Comparison of ENCODE assay signal across 10 cellular contexts in the genomic region with DNA sequence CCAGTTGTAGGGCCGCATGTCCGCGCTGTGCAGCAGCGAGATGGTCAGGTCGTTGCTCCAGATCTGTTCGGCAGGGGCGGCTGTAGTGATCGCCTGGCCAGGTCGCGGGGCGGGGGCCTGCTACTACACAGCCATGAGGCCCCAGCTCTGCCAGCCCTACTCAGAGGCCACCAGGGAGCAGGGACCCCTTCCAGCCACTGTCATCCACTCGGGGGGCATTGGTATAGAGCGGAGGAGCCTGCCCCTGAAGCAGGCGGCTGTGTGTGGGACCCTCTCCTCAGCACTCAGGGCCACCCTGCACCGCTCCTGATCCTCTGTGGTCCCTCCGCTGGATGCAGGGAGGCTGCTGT. TPM values are rescaled to one million over a fixed set of nuclear protein-coding genes. Genes with fewer than 3 reads are reported as not detected.
DNase-seq lines count a peak whose midpoint lies in the region; ATAC-seq and TF ChIP-seq lines count a peak whose summit lies in the region.
"Had no signal": no experiment of that assay in that cellular context is flagged by ENCODE, and none has a peak within 500 bp of the region (broad histone marks: within the 10 kb centered on the region; RNA-seq: fewer than 3 reads in every experiment).

No MANE protein-coding gene starts in this region.

- no peak for ATAC-seq in activated CD4-positive, alpha-beta T cell treated with anti-CD3 and anti-CD28 coated beads for 36 hours
- no peak for ATAC-seq in activated CD8-positive, alpha-beta T cell treated with anti-CD3 and anti-CD28 coated beads, Interleukin-2, amount 10 ng/mL, durations not matched to agents 7 days and 5 days
- ATAC-seq in GM18907 (IDR thresholded peaks at IDR 0.05; ENCODE audit: unreplicated experiment), result no peak

- TF ChIP-seq CTCF in stomach (IDR thresholded peaks at IDR 0.05) (no peak), thyroid gland (IDR thresholded peaks at IDR 0.05) (no peak)

- no peak for TF ChIP-seq POLR2A in stomach (IDR thresholded peaks at IDR 0.05)
- TF ChIP-seq POLR2A in thyroid gland (IDR thresholded peaks at IDR 0.05), result no peak

- H3K4me3 ChIP-seq in stomach (peak overlapping the region; percentile 84 to 99 (median 91)), thyroid gland (replicated peaks in 1 of 3) (peak overlapping the region in 1 of 3 donors; percentile 94)

- H3K27me3 Mint-ChIP-seq in activated CD4-positive, alpha-beta T cell treated with anti-CD3 and anti-CD28 coated beads for 36 hours, result no peaks in the 10 kb centered on the region
- H3K27me3 Mint-ChIP-seq in activated CD8-positive, alpha-beta T cell treated with anti-CD3 and anti-CD28 coated beads, Interleukin-2, amount 10 ng/mL, durations not matched to agents 7 days and 5 days (ENCODE audit: low read depth), result no peaks in the 10 kb centered on the region
- peaks cover 8 to 12% (median 8%) of the 10 kb centered on the region in 3 donors for H3K27me3 Mint-ChIP-seq in immature natural killer cell (ENCODE audit: low read depth in 3 of 3)

- H3K27ac Mint-ChIP-seq in activated CD4-positive, alpha-beta T cell treated with anti-CD3 and anti-CD28 coated beads for 36 hours, result no peak overlapping the region
- no peak overlapping the region for H3K27ac Mint-ChIP-seq in activated CD8-positive, alpha-beta T cell treated with anti-CD3 and anti-CD28 coated beads, Interleukin-2, amount 10 ng/mL, durations not matched to agents 7 days and 5 days
- H3K27ac Mint-ChIP-seq in immature natural killer cell, result no peak overlapping the region

- H3K4me1 ChIP-seq in stomach (peaks cover 27 to 40% (median 39%) of the 10 kb centered on the region in 4 donors), thyroid gland (peaks cover 27 to 41% of the 10 kb centered on the region in 2 donors)

- peaks cover 35 to 47% (median 45%) of the 10 kb centered on the region in 4 donors for H3K36me3 ChIP-seq in stomach
- peaks cover 34 to 36% of the 10 kb centered on the region in 2 donors for H3K36me3 ChIP-seq in thyroid gland

- intact Hi-C loops in activated CD4-positive, alpha-beta T cell treated with anti-CD3 and anti-CD28 coated beads for 36 hours (cut with DNase I, micrococcal nuclease), result loop anchor here in 1 of 2 experiments (5.0 kb wide), 2 partner anchors 41 to 96 kb away; partner anchors contain the start of gene PHPT1
- intact Hi-C loops in stomach (cut with DNase I; ENCODE audit: low total_unique reads) (loop anchor here (10.0 kb wide), 1 partner anchor 88 kb away; the partner anchor contains the start of gene MAMDC4), thyroid gland (cut with DNase I) (loop anchor here (5.0 kb wide), 2 partner anchors 56 to 96 kb away; partner anchors contain the start of genes PHPT1 and TRAF2)

- peak overlapping the region in 1 of 5 donors; percentile 96 for H3K27ac ChIP-seq in stomach
- H3K27ac ChIP-seq in thyroid gland, result peak overlapping the region in 1 of 3 donors; percentile 80

- no peaks in the 10 kb centered on the region for H3K9me3 Mint-ChIP-seq in activated CD4-positive, alpha-beta T cell treated with anti-CD3 and anti-CD28 coated beads for 36 hours (ENCODE audit: low read depth)
- no peaks in the 10 kb centered on the region for H3K9me3 Mint-ChIP-seq in activated CD8-positive, alpha-beta T cell treated with anti-CD3 and anti-CD28 coated beads, Interleukin-2, amount 10 ng/mL, durations not matched to agents 7 days and 5 days (ENCODE audit: insufficient read depth)
- H3K9me3 Mint-ChIP-seq in immature natural killer cell, result no peaks in the 10 kb centered on the region

- DNase-seq in activated CD4-positive, alpha-beta T cell treated with anti-CD3 and anti-CD28 coated beads for 36 hours, result no peak
- no peak for DNase-seq in activated CD4-positive, alpha-beta T cell treated with anti-CD3 and anti-CD28 coated beads, Interleukin-2, amount 50 U/mL, for 4 hours
- DNase-seq in activated CD8-positive, alpha-beta T cell treated with anti-CD3 and anti-CD28 coated beads, Interleukin-2, amount 10 ng/mL, durations not matched to agents 7 days and 5 days, result no peak
- no peak for DNase-seq in immature natural killer cell
- no peak for DNase-seq in stomach
- DNase-seq in thyroid gland, result no peak
- DNase-seq in NCI-H2171 treated with DMSO at 0.1 percent for 48 hours (lab: John Stamatoyannopoulos, UW), result no peak
- DNase-seq: anterior cingulate cortex, RPMI8226 had no signal

- peaks cover 27% of the 10 kb centered on the region for H3K36me3 Mint-ChIP-seq in activated CD4-positive, alpha-beta T cell treated with anti-CD3 and anti-CD28 coated beads for 36 hours (ENCODE audit: low read depth)
- peaks cover 26% of the 10 kb centered on the region for H3K36me3 Mint-ChIP-seq in activated CD8-positive, alpha-beta T cell treated with anti-CD3 and anti-CD28 coated beads, Interleukin-2, amount 10 ng/mL, durations not matched to agents 7 days and 5 days (ENCODE audit: low read depth)
- H3K36me3 Mint-ChIP-seq in immature natural killer cell, result peaks cover 0 to 5% (median 3%) of the 10 kb centered on the region in 3 donors

- H3K9me3 ChIP-seq in stomach (no peaks in the 10 kb centered on the region), thyroid gland (no peaks in the 10 kb centered on the region)

- POLR2A ChIA-PET in activated CD4-positive, alpha-beta T cell treated with anti-CD3 and anti-CD28 coated beads for 36 hours (lab: Charles Lee), result no interaction called here
- POLR2A ChIA-PET in activated CD8-positive, alpha-beta T cell treated with anti-CD3 and anti-CD28 coated beads, Interleukin-2, amount 10 ng/mL, durations not matched to agents 7 days and 5 days (lab: Charles Lee), result no interaction called here

- peaks cover 9% of the 10 kb centered on the region for H3K4me1 Mint-ChIP-seq in activated CD4-positive, alpha-beta T cell treated with anti-CD3 and anti-CD28 coated beads for 36 hours
- peaks cover 15% of the 10 kb centered on the region for H3K4me1 Mint-ChIP-seq in activated CD8-positive, alpha-beta T cell treated with anti-CD3 and anti-CD28 coated beads, Interleukin-2, amount 10 ng/mL, durations not matched to agents 7 days and 5 days (ENCODE audit: low read depth)
- peaks cover 10 to 21% of the 10 kb centered on the region in 2 donors for H3K4me1 Mint-ChIP-seq in immature natural killer cell

- CTCF ChIA-PET in activated CD4-positive, alpha-beta T cell treated with anti-CD3 and anti-CD28 coated beads for 36 hours (lab: Charles Lee), result interaction anchor here (0.6 to 1.2 kb wide), 3 partner anchors 12 to 216 kb away, joined by 3 to 4 read pairs (median 3); no protein-coding TSS in a partner anchor
- CTCF ChIA-PET in activated CD8-positive, alpha-beta T cell treated with anti-CD3 and anti-CD28 coated beads, Interleukin-2, amount 10 ng/mL, durations not matched to agents 7 days and 5 days (lab: Charles Lee), result no interaction called here

- no peak for TF ChIP-seq EP300 in stomach (IDR thresholded peaks at IDR 0.05)

- WGBS in stomach, 5 donors, result 82 to 93% (median 88%) methylated on average over 7 to 16 of the region's 16 CpGs
- 92 to 94% methylated on average over 8 to 14 of the region's 16 CpGs for WGBS in thyroid gland, 2 donors

- H3K4me3 Mint-ChIP-seq in activated CD4-positive, alpha-beta T cell treated with anti-CD3 and anti-CD28 coated beads for 36 hours, result peak overlapping the region; percentile 77
- peak overlapping the region; percentile 79 for H3K4me3 Mint-ChIP-seq in activated CD8-positive, alpha-beta T cell treated with anti-CD3 and anti-CD28 coated beads, Interleukin-2, amount 10 ng/mL, durations not matched to agents 7 days and 5 days
- H3K4me3 Mint-ChIP-seq in immature natural killer cell, result peak overlapping the region in 4 of 5 donors; percentile 42 to 84 (median 58)

- H3K27me3 ChIP-seq in stomach (no peaks in the 10 kb centered on the region), thyroid gland (no peaks in the 10 kb centered on the region)

RNA-seq across cellular contexts. Expression of gene FBXW5, which starts 1.7 kb away (rescaled TPM):
- 10 to 100 TPM; 54.4 to 66.4 TPM for total RNA-seq in activated CD4-positive, alpha-beta T cell treated with anti-CD3 and anti-CD28 coated beads for 36 hours
- total RNA-seq in activated CD8-positive, alpha-beta T cell treated with anti-CD3 and anti-CD28 coated beads, Interleukin-2, amount 10 ng/mL, durations not matched to agents 7 days and 5 days, result 100 to 1,000 TPM; 103 to 104 TPM
- 100 to 1,000 TPM; 120 to 211 (median 120) TPM for polyA plus RNA-seq in immature natural killer cell
- 100 to 1,000 TPM in 4 of 5 donors, 10 to 100 TPM in 1; 47.7 to 435 (median 174) TPM for total RNA-seq in stomach
- polyA plus RNA-seq in stomach, result 100 to 1,000 TPM in 2 of 3 donors, 10 to 100 TPM in 1; 91.0 to 109 (median 102) TPM
- 100 to 1,000 TPM; 138 to 282 (median 203) TPM for total RNA-seq in thyroid gland

RNA-seq across cellular contexts. Expression of gene C8G, which starts 2.2 kb away (rescaled TPM):
- total RNA-seq in activated CD4-positive, alpha-beta T cell treated with anti-CD3 and anti-CD28 coated beads for 36 hours, result under 1 TPM in 1 of 2 experiments, not detected in 1; 0.77 TPM
- 1 to 10 TPM; 1.4 to 1.5 TPM for total RNA-seq in activated CD8-positive, alpha-beta T cell treated with anti-CD3 and anti-CD28 coated beads, Interleukin-2, amount 10 ng/mL, durations not matched to agents 7 days and 5 days
- polyA plus RNA-seq in immature natural killer cell (1 to 10 TPM; 1.7 to 5.1 (median 2.1) TPM), stomach (1 to 10 TPM in 2 of 3 donors, not detected in 1; 2.3 to 5.5 TPM)
- total RNA-seq in stomach (not detected), thyroid gland (1 to 10 TPM in 1 of 4 donors, not detected in 3; 1.8 TPM)

RNA-seq across cellular contexts. Expression of gene LCN12, which starts 9.2 kb away (rescaled TPM):
- total RNA-seq in activated CD4-positive, alpha-beta T cell treated with anti-CD3 and anti-CD28 coated beads for 36 hours, result 1 to 10 TPM; 1.1 to 1.5 TPM
- 1 to 10 TPM; 1.0 to 1.7 TPM for total RNA-seq in activated CD8-positive, alpha-beta T cell treated with anti-CD3 and anti-CD28 coated beads, Interleukin-2, amount 10 ng/mL, durations not matched to agents 7 days and 5 days
- polyA plus RNA-seq in immature natural killer cell, result not detected
- total RNA-seq in stomach, result 1 to 10 TPM in 1 of 5 donors, under 1 TPM in 1, not detected in 3; 0.73 to 2.2 TPM
- 1 to 10 TPM; 2.3 to 6.3 (median 3.1) TPM for polyA plus RNA-seq in stomach
- total RNA-seq in thyroid gland, result 10 to 100 TPM; 24.3 to 85.0 (median 54.0) TPM

RNA-seq across cellular contexts. Expression of gene PTGDS, which starts 34.4 kb away (rescaled TPM):
- total RNA-seq in activated CD4-positive, alpha-beta T cell treated with anti-CD3 and anti-CD28 coated beads for 36 hours, result not detected
- total RNA-seq in activated CD8-positive, alpha-beta T cell treated with anti-CD3 and anti-CD28 coated beads, Interleukin-2, amount 10 ng/mL, durations not matched to agents 7 days and 5 days, result 1 to 10 TPM; 1.2 to 1.4 TPM
- polyA plus RNA-seq in immature natural killer cell (100 to 1,000 TPM in 2 of 3 donors, 10 to 100 TPM in 1; 93.2 to 201 (median 164) TPM), stomach (10 to 100 TPM; 18.6 to 64.4 (median 37.3) TPM)
- total RNA-seq in stomach (10 to 100 TPM in 4 of 5 donors, 1 to 10 TPM in 1; 2.3 to 34.9 (median 30.4) TPM), thyroid gland (10 to 100 TPM in 3 of 4 donors, 1 to 10 TPM in 1; 5.0 to 39.5 (median 33.9) TPM)

RNA-seq across cellular contexts. Expression of gene LCNL1, which starts 39.9 kb away (rescaled TPM):
- not detected for total RNA-seq in activated CD4-positive, alpha-beta T cell treated with anti-CD3 and anti-CD28 coated beads for 36 hours
- not detected for total RNA-seq in activated CD8-positive, alpha-beta T cell treated with anti-CD3 and anti-CD28 coated beads, Interleukin-2, amount 10 ng/mL, durations not matched to agents 7 days and 5 days
- polyA plus RNA-seq in immature natural killer cell, result not detected
- total RNA-seq in stomach, result not detected
- polyA plus RNA-seq in stomach, result under 1 TPM in 2 of 3 donors, not detected in 1; 0.19 to 0.25 TPM
- under 1 TPM in 1 of 4 donors, not detected in 3; 0.54 TPM for total RNA-seq in thyroid gland

Comparison
In these comparisons a context has a peak if more than half of its experiments do, and no peak if none do; other contexts are left out.
1. RNA of gene LCN12, which starts 9.2 kb away (total RNA-seq): 24.3 to 85.0 TPM in thyroid gland; 1.0 to 1.7 TPM in activated CD8-positive, alpha-beta T cell treated with anti-CD3 and anti-CD28 coated beads, Interleukin-2, amount 10 ng/mL, durations not matched to agents 7 days and 5 days, 1.1 to 1.5 TPM in activated CD4-positive, alpha-beta T cell treated with anti-CD3 and anti-CD28 coated beads for 36 hours and 0.73 to 2.2 TPM in stomach; every median in the first group is over 4 times any median in the second.
2. Peak in every context shown above with its lines, with median percentiles within 50 percentile points of each other: H3K4me3 Mint-ChIP-seq.